ENCODE assay signal across 33 cellular contexts in genomic region chr10:93593749-93594148, GRCh38. TPM values are rescaled to one million over a fixed set of nuclear protein-coding genes. Genes with fewer than 3 reads are reported as not detected.
"Had no signal": no experiment of that assay in that cellular context is flagged by ENCODE, and none has a peak within 500 bp of the region (broad histone marks: within the 10 kb centered on the region; RNA-seq: fewer than 3 reads in every experiment).

No MANE protein-coding gene starts in this region.

- FAIRE-seq: colon, endometrium, islet of Langerhans, keratinocyte had no signal

- DNase-seq: cortex of kidney; effector CD8-positive, alpha-beta T cell; effector memory CD8-positive, alpha-beta T cell; endodermal cell; erythroblast; esophagus squamous epithelium; foreskin fibroblast; foreskin melanocyte; gastrocnemius medialis; head of caudate nucleus; heart right ventricle; hippocampal formation; left cardiac atrium; left lung; left ventricle myocardium superior; lower lobe of right lung; mesenchymal stem cell; mucosa of descending colon had no signal

- ATAC-seq: effector memory CD8-positive, alpha-beta T cell; esophagus mucosa; gastrocnemius medialis; heart right ventricle; left cardiac atrium; left lung; left ventricle myocardium superior; lower lobe of right lung; mucosa of descending colon had no signal

- H3K4me3 Mint-ChIP-seq: dendritic cell treated with granulocyte-macrophage colony-stimulating factor and Interleukin-4, amounts not matched to agents 40 ng/mL and 50 ng/mL, for 4 days; effector memory CD8-positive, alpha-beta T cell; endodermal cell; mesothelial cell of epicardium had no signal

- H3K27ac Mint-ChIP-seq: dendritic cell treated with granulocyte-macrophage colony-stimulating factor and Interleukin-4, amounts not matched to agents 40 ng/mL and 50 ng/mL, for 4 days; effector memory CD8-positive, alpha-beta T cell; endodermal cell; mesothelial cell of epicardium had no signal

- H3K9me3 Mint-ChIP-seq: dendritic cell treated with granulocyte-macrophage colony-stimulating factor and Interleukin-4, amounts not matched to agents 40 ng/mL and 50 ng/mL, for 4 days; effector memory CD8-positive, alpha-beta T cell; endodermal cell; mesothelial cell of epicardium had no signal

- H3K4me3 ChIP-seq: esophagus squamous epithelium, gastrocnemius medialis, heart right ventricle, left lung, lower lobe of right lung, mucosa of descending colon had no signal

- H3K36me3 Mint-ChIP-seq: mesothelial cell of epicardium had no signal

- H3K4me1 ChIP-seq: gastrocnemius medialis, left lung had no signal

- H3K36me3 ChIP-seq: esophagus squamous epithelium, gastrocnemius medialis, heart right ventricle, left lung, lower lobe of right lung had no signal

- H3K9me3 ChIP-seq: esophagus squamous epithelium, gastrocnemius medialis, heart right ventricle, left lung, lower lobe of right lung, mucosa of descending colon had no signal

- H3K27ac ChIP-seq: epithelial cell of prostate, esophagus squamous epithelium, gastrocnemius medialis, heart right ventricle, left lung, lower lobe of right lung had no signal

- H3K27me3 ChIP-seq: gastrocnemius medialis, left lung had no signal

RNA-seq across cellular contexts. Expression of gene RBP4, which starts 7.3 kb away (rescaled TPM):
- total RNA-seq: dermis microvascular lymphatic vessel endothelial cell, glomerular endothelial cell, kidney epithelial cell, lung microvascular endothelial cell had no signal
- polyA plus RNA-seq: keratinocyte had no signal

RNA-seq across cellular contexts. Expression of gene PDE6C, which starts 18.6 kb away (rescaled TPM):
- total RNA-seq: cerebellum, dermis microvascular lymphatic vessel endothelial cell, endodermal cell, esophagus mucosa, esophagus squamous epithelium, gastrocnemius medialis, glomerular endothelial cell, heart right ventricle, kidney epithelial cell, left cardiac atrium, left lung, left ventricle myocardium superior, lower leg skin, lower lobe of right lung, lung microvascular endothelial cell, mesenteric fat pad, mesothelial cell of epicardium, mucosa of descending colon had no signal
- polyA plus RNA-seq: heart right ventricle, keratinocyte had no signal

RNA-seq across cellular contexts. Expression of gene FFAR4, which starts 27.3 kb away (rescaled TPM):
- total RNA-seq: dermis microvascular lymphatic vessel endothelial cell, endodermal cell, glomerular endothelial cell, kidney epithelial cell, lung microvascular endothelial cell, mesothelial cell of epicardium had no signal
- polyA plus RNA-seq: keratinocyte had no signal
